10 cellular contexts compared by ENCODE assay signal in genomic region chr14:56341766-56342418, GRCh38.
A peak's percentile ranks its signal among the peaks of the same experiment; 100 is the strongest.
DNase-seq lines count a peak whose midpoint lies in the region; ATAC-seq, FAIRE-seq and TF ChIP-seq lines count a peak whose summit lies in the region.
"Had no signal": no experiment of that assay in that cellular context is flagged by ENCODE, and none has a peak within 500 bp of the region (broad histone marks: within the 10 kb centered on the region; RNA-seq: fewer than 3 reads in every experiment).

No MANE protein-coding gene starts in this region.

- H3K4me3 ChIP-seq in fibroblast of pulmonary artery (replicated peaks; ENCODE audit: low read depth, low read length) (no peak overlapping the region), thoracic aorta (peak overlapping the region; percentile 42), HAP-1 (no peak overlapping the region)

- TF ChIP-seq CTCF in fibroblast of pulmonary artery (IDR thresholded peaks at IDR 0.05; ENCODE audit: low read length, missing control alignments) (no peak), thoracic aorta (IDR thresholded peaks at IDR 0.05) (no peak)

- H3K27ac ChIP-seq in KOPT-K1 (ENCODE audit: low read depth, low read length, poor library complexity, severe bottlenecking) (peak overlapping the region; percentile 64), thoracic aorta (peak overlapping the region; percentile 74 to 87)

- peak; percentile 56 for DNase-seq in fibroblast of pulmonary artery (ENCODE audit: low read depth)
- no peak for DNase-seq in thoracic aorta (ENCODE audit: low spot score)
- no peak for DNase-seq in HAP-1 (ENCODE audit: low spot score in 2 of 2)
- no peak for DNase-seq in HuH-7.5 (ENCODE audit: low spot score)
- DNase-seq in RCC 7860 (ENCODE audit: low spot score): no peak
- no peak for DNase-seq in NCI-H2196 treated with DMSO at 0.1 percent for 48 hours (lab: John Stamatoyannopoulos, UW; ENCODE audit: unreplicated experiment)
- DNase-seq: activated B cell treated with CpG ODN at 0.5 μM for 24 hours; activated naive CD4-positive, alpha-beta T cell treated with anti-CD3 and anti-CD28 coated beads, Interleukin-2, amount 10 ng/mL, durations not matched to agents 7 days and 5 days had no signal

- no peak for FAIRE-seq in RCC 7860 (lab: Jason Lieb, UNC)

- no peaks in the 10 kb centered on the region for H3K27me3 ChIP-seq in thoracic aorta (replicated peaks; ENCODE audit: insufficient read depth)
- H3K27me3 ChIP-seq in HAP-1 (ENCODE audit: low read depth): no peaks in the 10 kb centered on the region

- in situ Hi-C loops in HAP-1 (cut with MboI; ENCODE audit: low sequenced_read_pairs): loop anchor here (10.0 kb wide), 3 partner anchors 477 to 637 kb away; no protein-coding TSS in a partner anchor

- H3K4me1 ChIP-seq in thoracic aorta (ENCODE audit: control insufficient read depth in 1 of 2, low read depth in 2 of 2) (peaks cover 33 to 43% of the 10 kb centered on the region in 2 donors), HAP-1 (peaks cover 4% of the 10 kb centered on the region)

- H3K9me3 ChIP-seq in KOPT-K1 (ENCODE audit: insufficient read depth, low read length, poor library complexity, severe bottlenecking) (no peaks in the 10 kb centered on the region), thoracic aorta (no peaks in the 10 kb centered on the region), HAP-1 (no peaks in the 10 kb centered on the region)

- ATAC-seq in GM21423 (IDR thresholded peaks at IDR 0.05; ENCODE audit: unreplicated experiment): peak; percentile 6
- no peak for ATAC-seq in thoracic aorta (ENCODE audit: insufficient number of reproducible peaks, low FRiP score, low read depth)

- H3K36me3 ChIP-seq in KOPT-K1 (ENCODE audit: insufficient read depth, low read length) (no peaks in the 10 kb centered on the region), thoracic aorta (no peaks in the 10 kb centered on the region), HAP-1 (replicated peaks) (no peaks in the 10 kb centered on the region)
